ENCODE assay signal across 27 cellular contexts in genomic region chr14:80350707-80351106, GRCh38.
"Had no signal": no experiment of that assay in that cellular context is flagged by ENCODE, and none has a peak within 500 bp of the region (broad histone marks: within the 10 kb centered on the region; RNA-seq: fewer than 3 reads in every experiment).

No MANE protein-coding gene starts in this region.

- H3K36me3 ChIP-seq: MG63, Peyer's patch had no signal

- H3K9me3 ChIP-seq: MG63, Peyer's patch had no signal

- DNase-seq: activated B cell treated with CpG ODN at 0.5 μM for 24 hours; activated CD4-positive, alpha-beta T cell treated with anti-CD3 and anti-CD28 coated beads for 1 hour; activated CD4-positive, alpha-beta T cell treated with anti-CD3 and anti-CD28 coated beads, Interleukin-2, amount 10 ng/mL, durations not matched to agents 24 days and 14 days; activated CD4-positive, alpha-beta T cell treated with anti-CD3 and anti-CD28 coated beads, Interleukin-2, amount 50 U/mL, for 48 hours; activated CD8-positive, alpha-beta memory T cell treated with anti-CD3 and anti-CD28 coated beads, Interleukin-2, amount 10 ng/mL, durations not matched to agents 7 days and 5 days; activated effector memory CD4-positive, alpha-beta T cell treated with anti-CD3 and anti-CD28 coated beads, Interleukin-2, amount 50 U/mL, for 16 hours; activated naive CD4-positive, alpha-beta T cell treated with Interleukin-2 at 50 U/mL for 16 hours; activated T-cell treated with anti-CD3 and anti-CD28 coated beads, Interleukin-2, amount 50 U/mL, for 24 hours; amygdala; MG63; MV-4-11; NCI-H1092 treated with DMSO at 0.1 percent for 48 hours; NCI-H1417 treated with DMSO at 0.1 percent for 48 hours; NCI-H1694; NCI-H2029; NCI-H2107; NCI-H2171 treated with DMSO at 0.1 percent for 48 hours; NCI-H226; NCI-H510A; NCI-H526 treated with DMSO at 0.1 percent for 48 hours; NCI-H82; Peyer's patch; SHP77; T-helper 17 cell; T-helper 9 cell had no signal

- H3K27ac ChIP-seq: KMS-11, Peyer's patch had no signal

- H3K27me3 ChIP-seq: MG63, Peyer's patch had no signal

- H3K4me1 ChIP-seq: Peyer's patch had no signal

- ATAC-seq: activated CD8-positive, alpha-beta memory T cell treated with anti-CD3 and anti-CD28 coated beads, Interleukin-2, amount 10 ng/mL, durations not matched to agents 7 days and 5 days; T-helper 17 cell had no signal

- H3K4me3 ChIP-seq: MG63, Peyer's patch had no signal

- FAIRE-seq: astrocyte had no signal

- H3K4me2 ChIP-seq: KMS-11 had no signal

- H3K9ac ChIP-seq: KMS-11 had no signal
